16 cellular contexts compared by ENCODE assay signal in the genomic region with DNA sequence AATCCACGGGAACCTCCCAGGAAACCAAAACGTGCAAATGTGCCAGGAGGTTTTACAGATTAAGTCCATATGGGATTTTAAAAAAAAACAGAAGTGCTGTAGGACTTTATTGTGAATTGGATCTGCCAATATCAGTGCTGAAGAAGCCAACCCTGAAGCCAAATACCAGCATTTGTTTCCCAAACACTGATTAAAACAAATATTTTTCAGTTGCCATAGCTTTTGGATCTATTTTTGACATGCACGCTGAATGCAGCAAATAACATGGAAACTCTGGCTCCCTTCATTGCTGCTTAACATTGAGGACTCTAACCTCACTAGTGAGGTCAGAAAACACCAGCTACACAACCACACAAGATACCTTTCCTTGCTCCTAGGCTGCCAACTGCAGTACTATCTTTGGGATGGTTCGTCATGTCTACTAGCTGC. TPM values are rescaled to one million over a fixed set of nuclear protein-coding genes. Genes with fewer than 3 reads are reported as not detected.
DNase-seq lines count a peak whose midpoint lies in the region; ATAC-seq, FAIRE-seq and TF ChIP-seq lines count a peak whose summit lies in the region.
"Had no signal": no experiment of that assay in that cellular context is flagged by ENCODE, and none has a peak within 500 bp of the region (broad histone marks: within the 10 kb centered on the region; RNA-seq: fewer than 3 reads in every experiment).

No MANE protein-coding gene starts in this region.

- no peaks in the 10 kb centered on the region for H3K9me2 ChIP-seq in PC-9 (ENCODE audit: insufficient read depth)

- H3K4me3 Mint-ChIP-seq in activated T-helper 17 cell treated with anti-CD3 and anti-CD28 coated beads, Interleukin-2, amount 50 U/mL, for 72 hours, result no peak overlapping the region
- H3K4me3 Mint-ChIP-seq: brain, type B pancreatic cell had no signal

- POLR2A ChIA-PET in PC-9 (lab: Charles Lee; ENCODE audit: unreplicated experiment), result no interaction called here

- H3K27ac Mint-ChIP-seq in activated T-helper 17 cell treated with anti-CD3 and anti-CD28 coated beads, Interleukin-2, amount 50 U/mL, for 72 hours, result no peak overlapping the region
- H3K27ac Mint-ChIP-seq: brain, type B pancreatic cell had no signal

- H3K27me3 Mint-ChIP-seq in activated T-helper 17 cell treated with anti-CD3 and anti-CD28 coated beads, Interleukin-2, amount 50 U/mL, for 72 hours, result peaks cover 24% of the 10 kb centered on the region
- H3K27me3 Mint-ChIP-seq: brain had no signal

- H3K9me3 Mint-ChIP-seq in activated T-helper 17 cell treated with anti-CD3 and anti-CD28 coated beads, Interleukin-2, amount 50 U/mL, for 72 hours, result no peaks in the 10 kb centered on the region
- H3K9me3 Mint-ChIP-seq: type B pancreatic cell had no signal

- H3K79me2 ChIP-seq in PC-9 (ENCODE audit: low read depth), result no peaks in the 10 kb centered on the region

- CTCF ChIA-PET in PC-9 (lab: Charles Lee), result no interaction called here

- no peaks in the 10 kb centered on the region for H3K27me3 ChIP-seq in lung (ENCODE audit: control insufficient read depth, insufficient read depth)
- H3K27me3 ChIP-seq in PC-9 (ENCODE audit: insufficient read depth, low read depth), result no peaks in the 10 kb centered on the region
- no peaks in the 10 kb centered on the region for H3K27me3 ChIP-seq in small intestine (ENCODE audit: control insufficient read depth in 2 of 2, insufficient read depth in 2 of 2, low read length in 2 of 2)
- no peaks in the 10 kb centered on the region for H3K27me3 ChIP-seq in effector memory CD4-positive, alpha-beta T cell (replicated peaks; ENCODE audit: control insufficient read depth, insufficient read depth, low read length, poor library complexity, severe bottlenecking)

- no peaks in the 10 kb centered on the region for H3F3A ChIP-seq in PC-9 (ENCODE audit: insufficient read depth, low read depth)

- BruUV-seq in PC-9 (replicated peaks; lab: Mats Ljungman, UMichigan), result no TSS peak

- H3K27ac ChIP-seq in lung (ENCODE audit: low read depth in 1 of 2, low read length in 1 of 2) (peak overlapping the region; percentile 50 to 52), PC-9 (no peak overlapping the region), small intestine (ENCODE audit: low read depth in 1 of 2, low read length in 1 of 2) (peak overlapping the region in 1 of 2 donors; percentile 30)
- no peak overlapping the region for H3K27ac ChIP-seq in effector memory CD4-positive, alpha-beta T cell (ENCODE audit: insufficient read depth, low read length, poor library complexity, severe bottlenecking)

- ATAC-seq in Right ventricle myocardium inferior, result peak; percentile 93
- no peak for ATAC-seq in lung (ENCODE audit: insufficient read depth, low FRiP score)
- no peak for ATAC-seq in activated T-helper 17 cell treated with anti-CD3 and anti-CD28 coated beads, Interleukin-2, amount 50 U/mL, for 72 hours (replicated peaks)

- no peak overlapping the region for H3K4me2 ChIP-seq in PC-9

- no peak overlapping the region for H3K4me3 ChIP-seq in lung
- no peak overlapping the region for H3K4me3 ChIP-seq in PC-9
- H3K4me3 ChIP-seq in small intestine (ENCODE audit: low read depth in 1 of 2, low read length in 2 of 2), result no peak overlapping the region
- H3K4me3 ChIP-seq in effector memory CD4-positive, alpha-beta T cell (ENCODE audit: insufficient read depth, low read depth, low read length, poor library complexity, severe bottlenecking), result no peak overlapping the region
- H3K4me3 ChIP-seq: skin epidermis had no signal

- H3K36me3 Mint-ChIP-seq in activated T-helper 17 cell treated with anti-CD3 and anti-CD28 coated beads, Interleukin-2, amount 50 U/mL, for 72 hours (ENCODE audit: low read depth), result no peaks in the 10 kb centered on the region
- H3K36me3 Mint-ChIP-seq: brain, type B pancreatic cell had no signal

- DNase-seq in Right ventricle myocardium inferior (ENCODE audit: missing footprints) (no peak), cardiac septum (ENCODE audit: low spot score) (no peak), dermis microvascular lymphatic vessel endothelial cell (ENCODE audit: low read depth in 2 of 2) (peak; percentile 19 to 52), lung (ENCODE audit: low spot score) (no peak), PC-9 (no peak), small intestine (no peak)
- no peak for DNase-seq in effector memory CD4-positive, alpha-beta T cell
- DNase-seq: HCEC 1CT, NCI-H1048, NCI-H524 treated with DMSO at 0.1 percent for 48 hours had no signal

- WGBS in lung, 2 donors, result 51 to 56% methylated on average over 4 of the region's 4 CpGs
- 53 to 67% (median 63%) methylated on average over 4 of the region's 4 CpGs for WGBS in small intestine, 3 donors

- TF ChIP-seq CTCF in lung (IDR thresholded peaks at IDR 0.05; ENCODE audit: control extremely low read depth, extremely low read depth) (no peak), PC-9 (conservative IDR thresholded peaks at IDR 0.05) (no peak)

- FAIRE-seq in small intestine (lab: Jason Lieb, UNC), result no peak

- no peak overlapping the region for H2AFZ ChIP-seq in PC-9

- no peaks in the 10 kb centered on the region for H3K36me3 ChIP-seq in lung (ENCODE audit: control insufficient read depth in 2 of 2, insufficient read depth in 2 of 2, low read length in 2 of 2)
- no peaks in the 10 kb centered on the region for H3K36me3 ChIP-seq in PC-9 (ENCODE audit: low read depth)
- no peaks in the 10 kb centered on the region for H3K36me3 ChIP-seq in small intestine (ENCODE audit: control insufficient read depth in 2 of 2, insufficient read depth in 2 of 2, low read length in 2 of 2)
- H3K36me3 ChIP-seq in effector memory CD4-positive, alpha-beta T cell (ENCODE audit: control insufficient read depth, insufficient read depth, low read length), result no peaks in the 10 kb centered on the region

- H3K4me1 Mint-ChIP-seq in activated T-helper 17 cell treated with anti-CD3 and anti-CD28 coated beads, Interleukin-2, amount 50 U/mL, for 72 hours, result no peaks in the 10 kb centered on the region

- no peaks in the 10 kb centered on the region for H4K20me1 ChIP-seq in PC-9 (ENCODE audit: insufficient read depth)

- peaks cover 0 to 8% of the 10 kb centered on the region in 2 donors for H3K4me1 ChIP-seq in lung (ENCODE audit: control insufficient read depth in 2 of 2, insufficient read depth in 2 of 2, low read length in 2 of 2)
- H3K4me1 ChIP-seq in PC-9 (replicated peaks; ENCODE audit: insufficient read depth), result no peaks in the 10 kb centered on the region
- H3K4me1 ChIP-seq in small intestine (ENCODE audit: control insufficient read depth in 2 of 2, insufficient read depth in 1 of 2, low read depth in 1 of 2, low read length in 1 of 2), result peaks cover 6 to 7% of the 10 kb centered on the region in 2 donors
- H3K4me1 ChIP-seq in effector memory CD4-positive, alpha-beta T cell (ENCODE audit: control insufficient read depth, insufficient read depth, low read length, poor library complexity, severe bottlenecking), result no peaks in the 10 kb centered on the region

- intact Hi-C loops in Right ventricle myocardium inferior (cut with DNase I) (no loop called here), cardiac septum (cut with DNase I) (no loop called here), PC-9 (cut with micrococcal nuclease; ENCODE audit: unreplicated experiment) (no loop called here)

- H3K9me3 ChIP-seq in lung (ENCODE audit: control insufficient read depth in 2 of 2, insufficient read depth in 1 of 2, low read length in 1 of 2), result no peaks in the 10 kb centered on the region
- 0 out of 2 replicates have a peak, but pooled peaks cover 2% of the 10 kb centered on the region for H3K9me3 ChIP-seq in PC-9 (ENCODE audit: insufficient read depth, low read depth)
- H3K9me3 ChIP-seq in small intestine (ENCODE audit: control insufficient read depth, low read depth), result no peaks in the 10 kb centered on the region
- no peaks in the 10 kb centered on the region for H3K9me3 ChIP-seq in effector memory CD4-positive, alpha-beta T cell (ENCODE audit: control insufficient read depth, low read length)

RNA-seq across cellular contexts. Expression of a gene that starts 28.4 kb away (rescaled TPM):
- total RNA-seq in Right ventricle myocardium inferior (15.9 TPM), cardiac septum (27.3 TPM), dermis microvascular lymphatic vessel endothelial cell (5.5 and 10.5 TPM in 2 replicates), lung (10 to 100 TPM; 26.8 to 31.8 TPM), PC-9 (2021) (16.2 and 16.6 TPM in 2 replicates)
- polyA plus RNA-seq in lung (1 to 10 TPM; 7.2 to 7.8 TPM), small intestine (1 to 10 TPM; 3.8 to 7.4 (median 3.8) TPM)
- total RNA-seq in activated T-helper 17 cell treated with anti-CD3 and anti-CD28 coated beads, Interleukin-2, amount 50 U/mL, for 72 hours, result 1 to 10 TPM; 5.6 to 6.4 TPM

RNA-seq across cellular contexts. Expression of a gene that starts 33.3 kb away (rescaled TPM):
- total RNA-seq in Right ventricle myocardium inferior, result 3.7 TPM
- total RNA-seq in cardiac septum, result 4.5 TPM
- total RNA-seq in dermis microvascular lymphatic vessel endothelial cell, result 89.7 and 116 TPM in 2 replicates
- total RNA-seq in lung, result 10 to 100 TPM; 13.1 to 13.4 TPM
- 1 to 10 TPM; 6.5 to 9.5 TPM for polyA plus RNA-seq in lung
- total RNA-seq in PC-9 (2021), result 19.9 and 22.2 TPM in 2 replicates
- polyA plus RNA-seq in small intestine, result 1 to 10 TPM in 2 of 3 donors, not detected in 1; 3.8 to 9.9 TPM
- 1 to 10 TPM; 1.1 to 1.4 TPM for total RNA-seq in activated T-helper 17 cell treated with anti-CD3 and anti-CD28 coated beads, Interleukin-2, amount 50 U/mL, for 72 hours
- total RNA-seq: HT-29 had no signal

RNA-seq across cellular contexts. Expression of a gene that starts 59.3 kb away (rescaled TPM):
- total RNA-seq in Right ventricle myocardium inferior (not detected), cardiac septum (not detected), dermis microvascular lymphatic vessel endothelial cell (not detected in 2 replicates), lung (10 to 100 TPM; 25.4 to 32.6 TPM), PC-9 (2021) (not detected in 2 replicates)
- polyA plus RNA-seq in lung (10 to 100 TPM; 23.6 to 42.9 TPM), small intestine (not detected)
- not detected for total RNA-seq in activated T-helper 17 cell treated with anti-CD3 and anti-CD28 coated beads, Interleukin-2, amount 50 U/mL, for 72 hours
- total RNA-seq: HT-29, mucosa of gallbladder had no signal

Comparison
In these comparisons a context has a peak if more than half of its experiments do, and no peak if none do; other contexts are left out.
1. DNase-seq: peak in dermis microvascular lymphatic vessel endothelial cell (2 of 2); none in Right ventricle myocardium inferior (single experiment), cardiac septum (single experiment), lung (single experiment), PC-9 (0 of 2), small intestine (single experiment) and effector memory CD4-positive, alpha-beta T cell (0 of 3).
2. H3K27ac ChIP-seq: peak in lung (2 of 2); none in PC-9 (single experiment) and effector memory CD4-positive, alpha-beta T cell (single experiment).
3. RNA of a gene that starts 59.3 kb away (total RNA-seq): 25.4 to 32.6 TPM in lung; not detected in Right ventricle myocardium inferior (single experiment), not detected in cardiac septum (single experiment), not detected in dermis microvascular lymphatic vessel endothelial cell, not detected in PC-9 and not detected in activated T-helper 17 cell treated with anti-CD3 and anti-CD28 coated beads, Interleukin-2, amount 50 U/mL, for 72 hours; every median in the first group is over 10 times any median in the second.